ENCODE assay signal across 8 cellular contexts in the genomic region with DNA sequence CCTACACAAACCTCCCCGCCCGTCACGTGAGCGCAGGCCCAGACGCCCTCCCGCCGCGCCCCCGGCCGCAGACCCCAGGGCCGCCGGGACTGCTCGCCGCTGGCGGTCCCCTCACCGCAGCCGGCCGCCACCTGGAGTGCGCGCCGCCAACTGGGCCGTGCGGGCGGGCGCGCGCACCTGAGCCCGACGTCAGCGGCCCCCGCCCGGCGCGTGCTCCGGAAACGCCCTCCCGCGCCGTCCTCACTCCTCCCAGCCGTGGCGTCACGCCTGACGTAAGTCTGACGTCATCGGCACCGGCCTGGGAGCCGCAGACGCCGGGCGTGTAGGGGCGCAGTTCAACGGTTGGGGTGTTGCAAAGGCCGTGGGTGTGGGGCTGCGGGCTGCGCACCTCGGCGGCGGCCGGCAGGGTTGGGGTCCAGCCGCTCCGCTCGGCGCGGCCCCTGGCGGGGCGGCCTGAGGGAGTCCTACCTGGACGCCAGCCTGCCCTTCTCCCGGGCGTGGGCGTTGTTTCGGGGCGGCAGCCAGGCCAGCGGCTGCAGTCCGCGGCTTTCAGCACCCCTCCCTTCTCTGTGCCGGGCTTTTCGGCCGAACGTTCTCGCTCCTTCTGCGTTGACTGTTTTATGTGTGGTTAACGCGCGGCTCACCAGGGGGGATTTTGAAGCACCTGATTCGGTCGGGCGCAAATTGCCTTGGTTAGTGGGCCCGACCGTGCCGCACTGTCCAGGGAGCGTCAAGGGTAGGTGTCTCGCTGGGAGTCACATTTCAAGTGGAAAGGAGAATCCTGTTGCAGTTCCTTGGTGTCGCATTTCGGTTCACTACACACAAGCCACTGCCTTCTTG. TPM values are rescaled to one million over a fixed set of nuclear protein-coding genes. Genes with fewer than 3 reads are reported as not detected.
DNase-seq lines count a peak whose midpoint lies in the region; ATAC-seq and TF ChIP-seq lines count a peak whose summit lies in the region.

A gene (minus strand): TSS at position 155 of the 840 bp plus-strand sequence. CDS start 956 bp downstream, outside the sequence.

- peak within 1 kb of the TSS; percentile 80 to 98 for H3K27ac Mint-ChIP-seq in activated naive CD4-positive, alpha-beta T cell treated with anti-CD3 and anti-CD28 coated beads, Interleukin-2, amount 50 U/mL, for 72 hours

- DNase-seq in HCT116 (ENCODE audit: low read depth, low spot score) (peak; percentile 87), NCI-H1048 (lab: John Stamatoyannopoulos, UW) (peak; percentile 84), SKM-1 treated with dmso at 0.1 percent for 144 hours (lab: John Stamatoyannopoulos, UW; ENCODE audit: unreplicated experiment) (peak; percentile 81), globus pallidus (ENCODE audit: low spot score) (peak; percentile 91), occipital lobe (lab: John Stamatoyannopoulos, UW) (peak; percentile 87), superior temporal gyrus (ENCODE audit: extremely low spot score) (peak; percentile 93)
- peak; percentile 98 for DNase-seq in activated naive CD4-positive, alpha-beta T cell treated with anti-CD3 and anti-CD28 coated beads, Interleukin-2, amount 50 U/mL, for 72 hours (ENCODE audit: low spot score in 2 of 2)

- peaks cover 47% of the 10 kb centered on the region for H3K79me2 ChIP-seq in HCT116 (ENCODE audit: insufficient read depth, low read length)

- H3K4me2 ChIP-seq in HCT116 (ENCODE audit: low read length), result peak within 1 kb of the TSS; percentile 95

- no peaks in the 10 kb centered on the region for H3K9me3 Mint-ChIP-seq in activated naive CD4-positive, alpha-beta T cell treated with anti-CD3 and anti-CD28 coated beads, Interleukin-2, amount 50 U/mL, for 72 hours

- peak; percentile 91 for TF ChIP-seq POLR2A in HCT116 (IDR thresholded peaks at IDR 0.05; ENCODE audit: borderline replicate concordance, extremely low read depth, insufficient read depth, insufficient read length)

- H3K9me2 ChIP-seq in HCT116 (ENCODE audit: insufficient read depth), result no peaks in the 10 kb centered on the region

- intact Hi-C loops in HCT116 (cut with micrococcal nuclease), result no loop called here

- H3K9ac ChIP-seq in ES-I3 (ENCODE audit: low read depth, low read length) (peak within 1 kb of the TSS; percentile 98), HCT116 (ENCODE audit: low read length) (peak within 1 kb of the TSS; percentile 98)

- peak; percentile 39 for ATAC-seq in HCT116
- ATAC-seq in activated naive CD4-positive, alpha-beta T cell treated with anti-CD3 and anti-CD28 coated beads, Interleukin-2, amount 50 U/mL, for 72 hours, result peak; percentile 45 to 57

- peak within 1 kb of the TSS; percentile 74 to 90 for H3K4me3 ChIP-seq in HCT116 (replicated peaks in 1 of 2; ENCODE audit: low read depth in 1 of 2, low read length in 2 of 2)

- RAD21 ChIA-PET in HCT116 (lab: Charles Lee; ENCODE audit: low non-redundant PET in 1 of 2, low total read pairs in 2 of 2, uncharacterized antibody in 2 of 2, unreplicated experiment in 2 of 2), result no interaction called here

- H2AFZ ChIP-seq in HCT116 (ENCODE audit: low read depth, low read length, poor library complexity, severe bottlenecking), result no peak within 1 kb of the TSS

- TF ChIP-seq CTCF in HCT116 (IDR thresholded peaks at IDR 0.05 in 2 of 3, conservative IDR thresholded peaks at IDR 0.05 in 1 of 3; ENCODE audit: borderline replicate concordance in 1 of 3, insufficient read depth in 1 of 3, low read depth in 2 of 3, low read length in 2 of 3), result no peak

- H3K9me3 ChIP-seq in ES-I3 (ENCODE audit: control insufficient read depth, insufficient read depth, low read length) (no peaks in the 10 kb centered on the region), HCT116 (ENCODE audit: control insufficient read depth in 1 of 2, insufficient read depth in 1 of 2, low read depth in 1 of 2, low read length in 2 of 2) (no peaks in the 10 kb centered on the region)

- peaks cover 41% of the 10 kb centered on the region for H3K4me1 ChIP-seq in ES-I3 (ENCODE audit: insufficient read depth, low read length)
- peaks cover 32 to 68% of the 10 kb centered on the region in 2 experiments for H3K4me1 ChIP-seq in HCT116 (ENCODE audit: control insufficient read depth in 1 of 2, insufficient read depth in 2 of 2, low read length in 2 of 2)

- H3K36me3 ChIP-seq in ES-I3 (ENCODE audit: insufficient read depth, low read length), result no peaks in the 10 kb centered on the region
- H3K36me3 ChIP-seq in HCT116 (ENCODE audit: control insufficient read depth in 1 of 2, insufficient read depth in 2 of 2, low read length in 2 of 2), result peaks cover 0 to 10% of the 10 kb centered on the region in 2 experiments; a peak in 2 of 4 replicates

- no peaks in the 10 kb centered on the region for H3K27me3 ChIP-seq in HCT116 (ENCODE audit: insufficient read depth, low read length)

- CTCF ChIA-PET in HCT116 (lab: Charles Lee), result no interaction called here

- peaks cover 37 to 38% of the 10 kb centered on the region in 2 donors for H3K36me3 Mint-ChIP-seq in activated naive CD4-positive, alpha-beta T cell treated with anti-CD3 and anti-CD28 coated beads, Interleukin-2, amount 50 U/mL, for 72 hours

- peak within 1 kb of the TSS; percentile 88 for H3K27ac ChIP-seq in HCT116 (ENCODE audit: low read depth, low read length)

- H4K20me1 ChIP-seq in HCT116 (ENCODE audit: insufficient read depth), result no peaks in the 10 kb centered on the region

- TF ChIP-seq RAD21 in HCT116 (IDR thresholded peaks at IDR 0.05; ENCODE audit: low read depth), result no peak

- no TSS peak for BruUV-seq in HCT116 (replicated peaks; lab: Mats Ljungman, UMichigan)

- POLR2A ChIA-PET in HCT116 (lab: Charles Lee), result interaction anchor here (0.7 to 1.7 kb wide), 2 partner anchors 17 to 642 kb away, joined by 4 to 8 read pairs; no protein-coding TSS in a partner anchor

TF ChIP-seq in HCT116, 20 proteins besides CTCF, POLR2A, EP300 and RAD21 (continues in another document):
- TF ChIP-seq, protein P1, sequence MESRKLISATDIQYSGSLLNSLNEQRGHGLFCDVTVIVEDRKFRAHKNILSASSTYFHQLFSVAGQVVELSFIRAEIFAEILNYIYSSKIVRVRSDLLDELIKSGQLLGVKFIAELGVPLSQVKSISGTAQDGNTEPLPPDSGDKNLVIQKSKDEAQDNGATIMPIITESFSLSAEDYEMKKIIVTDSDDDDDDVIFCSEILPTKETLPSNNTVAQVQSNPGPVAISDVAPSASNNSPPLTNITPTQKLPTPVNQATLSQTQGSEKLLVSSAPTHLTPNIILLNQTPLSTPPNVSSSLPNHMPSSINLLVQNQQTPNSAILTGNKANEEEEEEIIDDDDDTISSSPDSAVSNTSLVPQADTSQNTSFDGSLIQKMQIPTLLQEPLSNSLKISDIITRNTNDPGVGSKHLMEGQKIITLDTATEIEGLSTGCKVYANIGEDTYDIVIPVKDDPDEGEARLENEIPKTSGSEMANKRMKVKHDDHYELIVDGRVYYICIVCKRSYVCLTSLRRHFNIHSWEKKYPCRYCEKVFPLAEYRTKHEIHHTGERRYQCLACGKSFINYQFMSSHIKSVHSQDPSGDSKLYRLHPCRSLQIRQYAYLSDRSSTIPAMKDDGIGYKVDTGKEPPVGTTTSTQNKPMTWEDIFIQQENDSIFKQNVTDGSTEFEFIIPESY (IDR thresholded peaks at IDR 0.05; ENCODE audit: extremely low read depth, insufficient replicate concordance, low read length), result no peak
- TF ChIP-seq SIN3A (IDR thresholded peaks at IDR 0.05; ENCODE audit: low read depth) (peak; percentile 56), YY1 (IDR thresholded peaks at IDR 0.05; ENCODE audit: extremely low read depth, insufficient replicate concordance, low read depth, low read length) (peak; percentile 67), SP1 (IDR thresholded peaks at IDR 0.05; ENCODE audit: low read depth) (peak; percentile 70), ZFX (IDR thresholded peaks at IDR 0.05) (peak; percentile 92), JUND (IDR thresholded peaks at IDR 0.05) (no peak), EGR1 (IDR thresholded peaks at IDR 0.05; ENCODE audit: low read depth) (peak; percentile 98), TCF7L2 (IDR thresholded peaks at IDR 0.05; ENCODE audit: borderline replicate concordance, extremely low read depth, insufficient read depth, insufficient read length) (peak; percentile 42), POLR2AphosphoS5 (IDR thresholded peaks at IDR 0.05; ENCODE audit: low read depth, low read length) (peak; percentile 93), EZH2 (IDR thresholded peaks at IDR 0.05) (no peak), ELF1 (IDR thresholded peaks at IDR 0.05; ENCODE audit: borderline replicate concordance, low read depth) (no peak), EZH2phosphoT487 (IDR thresholded peaks at IDR 0.05; ENCODE audit: borderline replicate concordance) (no peak), CEBPB (IDR thresholded peaks at IDR 0.05; ENCODE audit: low read depth) (no peak), CBX3 (IDR thresholded peaks at IDR 0.05; ENCODE audit: low read depth) (peak; percentile 9; the same call in 1 of the 2 replicates), SRF (IDR thresholded peaks at IDR 0.05; ENCODE audit: low read depth) (no peak)
- TF ChIP-seq, protein P2, sequence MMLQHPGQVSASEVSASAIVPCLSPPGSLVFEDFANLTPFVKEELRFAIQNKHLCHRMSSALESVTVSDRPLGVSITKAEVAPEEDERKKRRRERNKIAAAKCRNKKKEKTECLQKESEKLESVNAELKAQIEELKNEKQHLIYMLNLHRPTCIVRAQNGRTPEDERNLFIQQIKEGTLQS (IDR thresholded peaks at IDR 0.05), result no peak
- TF ChIP-seq, protein P3, sequence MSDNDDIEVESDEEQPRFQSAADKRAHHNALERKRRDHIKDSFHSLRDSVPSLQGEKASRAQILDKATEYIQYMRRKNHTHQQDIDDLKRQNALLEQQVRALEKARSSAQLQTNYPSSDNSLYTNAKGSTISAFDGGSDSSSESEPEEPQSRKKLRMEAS (IDR thresholded peaks at IDR 0.05), result peak; percentile 65

RNA-seq across cellular contexts. Expression of the gene that starts here (rescaled TPM):
- total RNA-seq in HCT116 (2021; ENCODE audit: unreplicated experiment) (67.3 TPM), occipital lobe (66.1 TPM)
- polyA plus RNA-seq in HCT116 (2012), result 70.4 and 84.2 TPM in 2 replicates
- total RNA-seq in activated naive CD4-positive, alpha-beta T cell treated with anti-CD3 and anti-CD28 coated beads, Interleukin-2, amount 50 U/mL, for 72 hours, result 10 to 100 TPM; 70.0 to 79.0 TPM

Comparison
In these comparisons a context has a peak if more than half of its experiments do, and no peak if none do; other contexts are left out.
1. Peak in every context shown above with its lines: DNase-seq, ATAC-seq, H3K4me3 ChIP-seq and H3K27ac ChIP-seq.